In the genomic region with DNA sequence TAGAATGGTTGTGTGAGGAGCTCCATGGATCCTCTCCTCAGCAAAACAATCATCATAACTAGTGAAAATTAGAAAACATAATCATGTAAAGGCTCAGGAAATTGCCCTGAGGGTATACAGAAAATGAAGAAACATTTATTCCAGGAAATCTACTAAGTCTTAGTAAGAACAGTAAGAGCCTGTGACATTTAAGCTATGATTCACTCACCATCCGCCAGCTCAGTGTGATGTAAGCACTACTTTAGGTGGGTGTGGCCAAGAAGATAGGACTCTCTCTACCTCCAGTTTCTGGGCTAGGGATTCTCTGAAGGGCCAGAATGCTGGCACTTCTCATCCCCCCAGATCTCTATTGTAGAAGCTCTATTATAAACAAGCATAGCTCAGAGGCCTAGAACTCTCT, we compare ENCODE assay signal across 12 cellular contexts.
DNase-seq lines count a peak whose midpoint lies in the region; ATAC-seq and TF ChIP-seq lines count a peak whose summit lies in the region.
"Had no signal": no experiment of that assay in that cellular context is flagged by ENCODE, and none has a peak within 500 bp of the region (broad histone marks: within the 10 kb centered on the region; RNA-seq: fewer than 3 reads in every experiment).

No MANE protein-coding gene starts in this region.

- H3K36me3 ChIP-seq in right atrium auricular region: no peaks in the 10 kb centered on the region

- H3K4me1 Mint-ChIP-seq in activated T-cell treated with anti-CD3 and anti-CD28 coated beads, Interleukin-2, amount 50 U/mL, for 72 hours (ENCODE audit: low read depth): peaks cover 18% of the 10 kb centered on the region
- H3K4me1 Mint-ChIP-seq in nephron progenitor cell: no peaks in the 10 kb centered on the region

- TF ChIP-seq CTCF in AG04450 (IDR thresholded peaks at IDR 0.05; ENCODE audit: low read depth, low read length): no peak
- no peak for TF ChIP-seq CTCF in HFF-Myc (IDR thresholded peaks at IDR 0.05; ENCODE audit: low read depth, low read length, missing control alignments)
- no peak for TF ChIP-seq CTCF in nephron progenitor cell (IDR thresholded peaks at IDR 0.05)
- no peak for TF ChIP-seq CTCF in right atrium auricular region (IDR thresholded peaks at IDR 0.05)

- H3K9me3 ChIP-seq in AG04450 (ENCODE audit: control insufficient read depth, insufficient read depth, low read length) (no peaks in the 10 kb centered on the region), right atrium auricular region (peaks cover 0 to 11% of the 10 kb centered on the region in 2 donors)

- peak; percentile 100 for ATAC-seq in activated T-cell treated with anti-CD3 and anti-CD28 coated beads, Interleukin-2, amount 50 U/mL, for 72 hours (replicated peaks in 1 of 2)

- peaks cover 5 to 6% of the 10 kb centered on the region in 2 donors for H3K9me3 Mint-ChIP-seq in activated T-cell treated with anti-CD3 and anti-CD28 coated beads, Interleukin-2, amount 50 U/mL, for 72 hours
- H3K9me3 Mint-ChIP-seq in nephron progenitor cell: peaks cover 36% of the 10 kb centered on the region

- H3K36me3 Mint-ChIP-seq in activated T-cell treated with anti-CD3 and anti-CD28 coated beads, Interleukin-2, amount 50 U/mL, for 72 hours (ENCODE audit: insufficient read depth in 2 of 2): peaks cover 9 to 19% of the 10 kb centered on the region in 2 donors
- no peaks in the 10 kb centered on the region for H3K36me3 Mint-ChIP-seq in nephron progenitor cell (ENCODE audit: low read depth)

- no peaks in the 10 kb centered on the region for H3K4me1 ChIP-seq in right atrium auricular region

- H3K4me3 ChIP-seq in AG04450 (ENCODE audit: low read depth, low read length) (no peak overlapping the region), HFF-Myc (replicated peaks; ENCODE audit: low read depth, low read length) (no peak overlapping the region), right atrium auricular region (no peak overlapping the region)

- peak overlapping the region; percentile 20 for H3K27ac Mint-ChIP-seq in activated T-cell treated with anti-CD3 and anti-CD28 coated beads, Interleukin-2, amount 50 U/mL, for 72 hours
- H3K27ac Mint-ChIP-seq in nephron progenitor cell: no peak overlapping the region

- H3K27ac ChIP-seq in AG04450 (ENCODE audit: low read depth, low read length): no peak overlapping the region
- H3K27ac ChIP-seq in right atrium auricular region: no peak overlapping the region

- H3K27me3 Mint-ChIP-seq in activated T-cell treated with anti-CD3 and anti-CD28 coated beads, Interleukin-2, amount 50 U/mL, for 72 hours (ENCODE audit: low read depth): peaks cover 28% of the 10 kb centered on the region
- no peaks in the 10 kb centered on the region for H3K27me3 Mint-ChIP-seq in nephron progenitor cell (ENCODE audit: low read depth, poor library complexity)

- DNase-seq in AG04450 (ENCODE audit: low read depth, low spot score): peak; percentile 4
- peak; percentile 10 for DNase-seq in HFF-Myc (ENCODE audit: extremely low read depth, low read depth)
- DNase-seq in activated T-cell treated with anti-CD3 and anti-CD28 coated beads, Interleukin-2, amount 50 U/mL, for 72 hours: peak; percentile 47 to 63
- DNase-seq in glomerular visceral epithelial cell (ENCODE audit: extremely low spot score): peak; percentile 1
- no peak for DNase-seq in germinal center (ENCODE audit: low spot score)
- no peak for DNase-seq in nephron progenitor cell
- no peak for DNase-seq in right atrium auricular region (ENCODE audit: low spot score)
- no peak for DNase-seq in NCI-H748 (lab: John Stamatoyannopoulos, UW; ENCODE audit: unreplicated experiment)
- DNase-seq: activated gamma-delta T cell treated with Interleukin-2 at 50 U/mL for 16 hours, DMS 273 treated with DMSO at 0.1 percent for 48 hours, NCI-H1105 treated with DMSO at 0.1 percent for 48 hours, SHP77 had no signal

- peak overlapping the region; percentile 1 to 64 for H3K4me3 Mint-ChIP-seq in activated T-cell treated with anti-CD3 and anti-CD28 coated beads, Interleukin-2, amount 50 U/mL, for 72 hours
- H3K4me3 Mint-ChIP-seq in nephron progenitor cell: no peak overlapping the region

- no peaks in the 10 kb centered on the region for H3K27me3 ChIP-seq in AG04450 (ENCODE audit: control insufficient read depth, insufficient read depth, low read length)
- no peaks in the 10 kb centered on the region for H3K27me3 ChIP-seq in right atrium auricular region

- CTCF ChIA-PET in AG04450 (lab: Charles Lee): no interaction called here

- POLR2A ChIA-PET in AG04450 (lab: Yijun Ruan, JAX): no interaction called here

Comparison
In these comparisons a context has a peak if more than half of its experiments do, and no peak if none do; other contexts are left out.
1. DNase-seq: peak in AG04450 (single experiment), HFF-Myc (single experiment), activated T-cell treated with anti-CD3 and anti-CD28 coated beads, Interleukin-2, amount 50 U/mL, for 72 hours (2 of 2) and glomerular visceral epithelial cell (single experiment); none in germinal center (single experiment), nephron progenitor cell (single experiment), right atrium auricular region (single experiment) and NCI-H748 (single experiment).